ENCODE assay signal across 1 cellular context in genomic region chr4:183205682-183206081, GRCh38.
TF ChIP-seq lines count a peak whose summit lies in the region.

No MANE protein-coding gene starts in this region.

TF ChIP-seq in HepG2, 621 proteins besides CTCF, POLR2A, EP300 and RAD21 (continued from another document):
- TF ChIP-seq, protein P1, sequence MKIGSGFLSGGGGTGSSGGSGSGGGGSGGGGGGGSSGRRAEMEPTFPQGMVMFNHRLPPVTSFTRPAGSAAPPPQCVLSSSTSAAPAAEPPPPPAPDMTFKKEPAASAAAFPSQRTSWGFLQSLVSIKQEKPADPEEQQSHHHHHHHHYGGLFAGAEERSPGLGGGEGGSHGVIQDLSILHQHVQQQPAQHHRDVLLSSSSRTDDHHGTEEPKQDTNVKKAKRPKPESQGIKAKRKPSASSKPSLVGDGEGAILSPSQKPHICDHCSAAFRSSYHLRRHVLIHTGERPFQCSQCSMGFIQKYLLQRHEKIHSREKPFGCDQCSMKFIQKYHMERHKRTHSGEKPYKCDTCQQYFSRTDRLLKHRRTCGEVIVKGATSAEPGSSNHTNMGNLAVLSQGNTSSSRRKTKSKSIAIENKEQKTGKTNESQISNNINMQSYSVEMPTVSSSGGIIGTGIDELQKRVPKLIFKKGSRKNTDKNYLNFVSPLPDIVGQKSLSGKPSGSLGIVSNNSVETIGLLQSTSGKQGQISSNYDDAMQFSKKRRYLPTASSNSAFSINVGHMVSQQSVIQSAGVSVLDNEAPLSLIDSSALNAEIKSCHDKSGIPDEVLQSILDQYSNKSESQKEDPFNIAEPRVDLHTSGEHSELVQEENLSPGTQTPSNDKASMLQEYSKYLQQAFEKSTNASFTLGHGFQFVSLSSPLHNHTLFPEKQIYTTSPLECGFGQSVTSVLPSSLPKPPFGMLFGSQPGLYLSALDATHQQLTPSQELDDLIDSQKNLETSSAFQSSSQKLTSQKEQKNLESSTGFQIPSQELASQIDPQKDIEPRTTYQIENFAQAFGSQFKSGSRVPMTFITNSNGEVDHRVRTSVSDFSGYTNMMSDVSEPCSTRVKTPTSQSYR (CRISPR knock-in tag; IDR thresholded peaks at IDR 0.05; ENCODE audit: borderline replicate concordance), result no peak
- TF ChIP-seq PRPF4 (IDR thresholded peaks at IDR 0.05; ENCODE audit: low read depth, low read length, poor library complexity, severe bottlenecking) (no peak), ATRX (CRISPR knock-in tag; IDR thresholded peaks at IDR 0.05; ENCODE audit: borderline replicate concordance) (no peak), RBM22 (optimal IDR thresholded peaks at IDR 0.05; ENCODE audit: low read length) (no peak)
